12 cellular contexts compared by ENCODE assay signal in the genomic region with DNA sequence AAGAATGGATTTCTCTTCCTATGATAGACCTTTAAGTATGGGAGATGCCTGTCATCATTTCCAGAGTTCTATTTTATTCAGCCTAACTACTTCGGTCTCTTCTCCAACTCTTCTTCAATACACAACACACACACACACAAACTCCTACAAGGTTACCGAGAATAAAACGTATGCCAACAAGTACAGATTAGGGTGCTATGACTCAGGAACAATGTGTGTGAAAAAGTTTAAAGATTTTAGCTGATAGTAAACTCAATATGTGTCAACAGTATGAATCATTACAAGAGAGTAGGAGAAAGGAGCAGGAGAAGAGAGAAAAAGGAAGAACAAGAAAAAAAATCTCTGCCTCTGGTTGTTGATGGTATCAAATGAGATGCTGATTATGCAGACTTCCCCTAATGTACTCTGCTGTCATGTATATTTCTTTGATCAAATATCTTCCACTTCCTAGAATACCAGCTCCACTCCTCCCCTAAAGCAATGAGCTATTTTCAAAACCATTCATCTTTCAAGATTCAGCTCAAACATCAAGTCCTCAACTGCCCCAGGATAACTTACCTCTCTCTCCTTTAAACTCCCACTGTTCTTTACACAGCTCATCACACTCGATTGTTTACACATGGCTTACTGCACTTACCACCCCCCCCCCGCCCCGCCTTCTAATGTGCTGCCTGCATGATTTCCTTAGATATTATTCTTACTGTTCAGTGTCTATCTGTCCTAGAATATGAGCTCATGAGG.
DNase-seq lines count a peak whose midpoint lies in the region; ATAC-seq, FAIRE-seq and TF ChIP-seq lines count a peak whose summit lies in the region.
"Had no signal": no experiment of that assay in that cellular context is flagged by ENCODE, and none has a peak within 500 bp of the region (broad histone marks: within the 10 kb centered on the region; RNA-seq: fewer than 3 reads in every experiment).

No MANE protein-coding gene starts in this region.

- H3K27ac ChIP-seq in pancreas = no peak overlapping the region
- H3K27ac ChIP-seq: colonic mucosa had no signal

- 51% methylated on average over 6 of the region's 6 CpGs for WGBS in pancreas, 2 donors

- H3K27me3 ChIP-seq in pancreas = no peaks in the 10 kb centered on the region
- H3K27me3 ChIP-seq: colonic mucosa had no signal

- DNase-seq in NCI-H146 (lab: John Stamatoyannopoulos, UW) (peak; percentile 26), NCI-H146 treated with DMSO at 0.1 percent for 48 hours (lab: John Stamatoyannopoulos, UW; ENCODE audit: unreplicated experiment) (no peak), LHCN-M2 (ENCODE audit: low read depth) (peak; percentile 61), choroid plexus epithelial cell (ENCODE audit: low read depth) (peak; percentile 72), pancreas (no peak), NCI-H774 (lab: John Stamatoyannopoulos, UW) (no peak), NCI-H748 treated with DMSO at 0.1 percent for 48 hours (lab: John Stamatoyannopoulos, UW) (no peak), NCI-H2081 treated with DMSO at 0.1 percent for 48 hours (lab: John Stamatoyannopoulos, UW) (no peak)
- DNase-seq: colonic mucosa had no signal

- no peaks in the 10 kb centered on the region for H3K9me3 ChIP-seq in pancreas
- H3K9me3 ChIP-seq: colonic mucosa had no signal

- FAIRE-seq in pancreas (lab: Jason Lieb, UNC) = no peak
- FAIRE-seq: A204.1, RCC 7860 had no signal

- H3K4me3 ChIP-seq in choroid plexus epithelial cell (ENCODE audit: low read depth, low read length) (no peak overlapping the region), pancreas (no peak overlapping the region)
- H3K4me3 ChIP-seq: colonic mucosa had no signal

- no peaks in the 10 kb centered on the region for H3K36me3 ChIP-seq in pancreas
- H3K36me3 ChIP-seq: colonic mucosa had no signal

- intact Hi-C loops in pancreas (cut with DNase I) = no loop called here

- H3K4me1 ChIP-seq in pancreas = peaks cover 0 to 4% (median 0%) of the 10 kb centered on the region in 3 donors
- H3K4me1 ChIP-seq: colonic mucosa had no signal

- peak in 3 of 4 donors; percentile 40 to 69 (median 48) for ATAC-seq in pancreas
- ATAC-seq: HCT116 had no signal

- TF ChIP-seq CTCF in choroid plexus epithelial cell (conservative IDR thresholded peaks at IDR 0.05; ENCODE audit: low read depth, low read length) (no peak), pancreas (IDR thresholded peaks at IDR 0.05) (no peak)

Comparison
In these comparisons a context has a peak if more than half of its experiments do, and no peak if none do; other contexts are left out.
1. DNase-seq: peak in NCI-H146 (single experiment), LHCN-M2 (single experiment) and choroid plexus epithelial cell (single experiment); none in NCI-H146 treated with DMSO at 0.1 percent for 48 hours (single experiment), pancreas (0 of 6), NCI-H774 (single experiment), NCI-H748 treated with DMSO at 0.1 percent for 48 hours (single experiment) and NCI-H2081 treated with DMSO at 0.1 percent for 48 hours (single experiment).